ENCODE assay signal across 1 cellular context in genomic region chr1:11058026-11058425, GRCh38.
TF ChIP-seq lines count a peak whose summit lies in the region.

No MANE protein-coding gene starts in this region.

TF ChIP-seq in HEK293T, 16 proteins besides CTCF, POLR2A, EP300 and RAD21 (continued from another document):
- TF ChIP-seq PKNOX1 (IDR thresholded peaks at IDR 0.05) (no peak), NFRKB (IDR thresholded peaks at IDR 0.05) (no peak), ELF4 (IDR thresholded peaks at IDR 0.05) (no peak), CTBP1 (IDR thresholded peaks at IDR 0.05; ENCODE audit: borderline replicate concordance) (no peak), ZNF384 (IDR thresholded peaks at IDR 0.05) (no peak), HDGF (IDR thresholded peaks at IDR 0.05; ENCODE audit: borderline replicate concordance) (no peak), TARDBP (IDR thresholded peaks at IDR 0.05) (no peak), FOXK2 (IDR thresholded peaks at IDR 0.05) (no peak), ARNT (IDR thresholded peaks at IDR 0.05) (no peak), LEF1 (IDR thresholded peaks at IDR 0.05; ENCODE audit: borderline replicate concordance) (no peak)
